ENCODE assay signal across 13 cellular contexts in the genomic region with DNA sequence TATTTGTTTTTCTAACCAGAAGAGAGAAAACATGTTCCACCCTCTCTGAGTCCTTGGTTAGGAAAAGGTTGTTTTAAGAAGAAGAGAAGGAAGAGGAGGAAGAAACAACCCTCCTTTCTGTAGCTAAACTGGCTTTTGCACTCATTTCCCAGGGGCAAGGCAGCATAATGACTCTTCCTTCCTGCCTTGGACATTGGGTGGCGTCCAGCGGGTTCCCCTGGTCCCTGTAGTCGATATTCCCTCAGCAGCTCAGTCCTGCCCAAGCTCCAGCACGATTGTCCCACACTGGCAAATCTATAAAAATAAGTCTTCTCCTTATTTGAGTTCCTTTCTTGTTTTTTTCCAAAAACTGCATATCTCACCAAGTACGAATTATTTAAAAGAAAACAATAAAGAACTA.
DNase-seq lines count a peak whose midpoint lies in the region; ATAC-seq and TF ChIP-seq lines count a peak whose summit lies in the region.
"Had no signal": no experiment of that assay in that cellular context is flagged by ENCODE, and none has a peak within 500 bp of the region (broad histone marks: within the 10 kb centered on the region; RNA-seq: fewer than 3 reads in every experiment).

No MANE protein-coding gene starts in this region.

- H3K27me3 ChIP-seq in DOHH2 (ENCODE audit: control insufficient read depth, low read length): no peaks in the 10 kb centered on the region
- no peaks in the 10 kb centered on the region for H3K27me3 ChIP-seq in adipocyte (replicated peaks; ENCODE audit: control insufficient read depth, insufficient read depth, low read length)
- no peaks in the 10 kb centered on the region for H3K27me3 ChIP-seq in left ventricle myocardium inferior (ENCODE audit: low read depth)
- no peaks in the 10 kb centered on the region for H3K27me3 ChIP-seq in smooth muscle cell (ENCODE audit: low read depth)

- TF ChIP-seq CTCF in DOHH2 (IDR thresholded peaks at IDR 0.05; ENCODE audit: low read depth, low read length, poor library complexity, severe bottlenecking): no peak
- no peak for TF ChIP-seq CTCF in left ventricle myocardium inferior (IDR thresholded peaks at IDR 0.05; ENCODE audit: borderline replicate concordance)
- TF ChIP-seq CTCF in osteocyte (IDR thresholded peaks at IDR 0.05): no peak
- no peak for TF ChIP-seq CTCF in smooth muscle cell (IDR thresholded peaks at IDR 0.05; ENCODE audit: borderline replicate concordance, insufficient read depth, poor library complexity, severe bottlenecking)
- no peak for TF ChIP-seq CTCF in natural killer cell (IDR thresholded peaks at IDR 0.05)
- TF ChIP-seq CTCF in mesothelial cell of epicardium (IDR thresholded peaks at IDR 0.05; ENCODE audit: unreplicated experiment): no peak

- H3K9ac ChIP-seq in adipocyte (ENCODE audit: low read length) (peak overlapping the region; percentile 2), smooth muscle cell (ENCODE audit: low read depth) (no peak overlapping the region)

- no peaks in the 10 kb centered on the region for H3K9me2 ChIP-seq in DOHH2 (replicated peaks; ENCODE audit: control insufficient read depth, low read length)

- H3K36me3 Mint-ChIP-seq in osteocyte (ENCODE audit: unreplicated experiment) (no peaks in the 10 kb centered on the region), natural killer cell (no peaks in the 10 kb centered on the region), mesothelial cell of epicardium (no peaks in the 10 kb centered on the region)
- H3K36me3 Mint-ChIP-seq: CD14-positive monocyte had no signal

- no peak overlapping the region for H3K4me3 ChIP-seq in DOHH2 (ENCODE audit: low read length)
- H3K4me3 ChIP-seq in adipocyte (ENCODE audit: low read length): peak overlapping the region; percentile 39
- H3K4me3 ChIP-seq in left ventricle myocardium inferior: no peak overlapping the region
- H3K4me3 ChIP-seq in smooth muscle cell: no peak overlapping the region
- H3K4me3 ChIP-seq: A549 had no signal

- peaks cover 7% of the 10 kb centered on the region; the same call in 1 of the 2 replicates for H3K9me3 ChIP-seq in DOHH2 (ENCODE audit: control insufficient read depth, insufficient read depth, low read length)
- peaks cover 4% of the 10 kb centered on the region for H3K9me3 ChIP-seq in adipocyte (ENCODE audit: control insufficient read depth, low read length)
- peaks cover 5% of the 10 kb centered on the region for H3K9me3 ChIP-seq in left ventricle myocardium inferior (replicated peaks)
- no peaks in the 10 kb centered on the region for H3K9me3 ChIP-seq in smooth muscle cell (replicated peaks; ENCODE audit: low read depth)
- H3K9me3 ChIP-seq: Caco-2 had no signal

- H3K9me3 Mint-ChIP-seq in osteocyte (ENCODE audit: unreplicated experiment) (peaks cover 21% of the 10 kb centered on the region), natural killer cell (no peaks in the 10 kb centered on the region), mesothelial cell of epicardium (peaks cover 29% of the 10 kb centered on the region)

- H3K36me3 ChIP-seq in DOHH2 (ENCODE audit: control insufficient read depth, low read length) (peaks cover 5% of the 10 kb centered on the region; the same call in 1 of the 2 replicates), adipocyte (ENCODE audit: control insufficient read depth, insufficient read depth, low read length, severe bottlenecking) (no peaks in the 10 kb centered on the region), left ventricle myocardium inferior (no peaks in the 10 kb centered on the region), smooth muscle cell (ENCODE audit: low read depth) (no peaks in the 10 kb centered on the region)

- no peak overlapping the region for H2AFZ ChIP-seq in smooth muscle cell (ENCODE audit: low read depth)

- H3K27me3 Mint-ChIP-seq in osteocyte (ENCODE audit: unreplicated experiment) (no peaks in the 10 kb centered on the region), natural killer cell (ENCODE audit: low read depth in 2 of 2) (peaks cover 3 to 12% of the 10 kb centered on the region in 2 donors), mesothelial cell of epicardium (ENCODE audit: low read depth) (peaks cover 3% of the 10 kb centered on the region)

- H3K79me2 ChIP-seq in DOHH2 (ENCODE audit: control insufficient read depth, low read length): no peaks in the 10 kb centered on the region
- H3K79me2 ChIP-seq in smooth muscle cell (ENCODE audit: low read depth): no peaks in the 10 kb centered on the region

- intact Hi-C loops in left ventricle myocardium inferior (cut with micrococcal nuclease) (no loop called here), natural killer cell (cut with micrococcal nuclease) (no loop called here)

- H3K4me1 ChIP-seq in DOHH2 (ENCODE audit: control insufficient read depth, low read length) (peaks cover 74% of the 10 kb centered on the region), adipocyte (ENCODE audit: control insufficient read depth, insufficient read depth, low read length) (peaks cover 15% of the 10 kb centered on the region), left ventricle myocardium inferior (peaks cover 9% of the 10 kb centered on the region), smooth muscle cell (ENCODE audit: low read depth) (peaks cover 15% of the 10 kb centered on the region)
- H3K4me1 ChIP-seq: A549, Caco-2 had no signal

- WGBS in smooth muscle cell (ENCODE audit: low lambda C conversion rate): 93% methylated on average over 5 of the region's 5 CpGs

- H3K4me3 Mint-ChIP-seq in osteocyte (ENCODE audit: unreplicated experiment) (no peak overlapping the region), natural killer cell (no peak overlapping the region), mesothelial cell of epicardium (no peak overlapping the region)
- H3K4me3 Mint-ChIP-seq: CD14-positive monocyte had no signal

- DNase-seq in adipocyte (ENCODE audit: low read depth) (no peak), left ventricle myocardium inferior (peak; percentile 27), osteocyte (ENCODE audit: extremely low spot score, unreplicated experiment) (peak; percentile 40), smooth muscle cell (lab: John Stamatoyannopoulos, UW; ENCODE audit: unreplicated experiment) (no peak), natural killer cell (no peak), mesothelial cell of epicardium (ENCODE audit: low spot score in 2 of 2, unreplicated experiment in 2 of 2) (no peak)
- DNase-seq in activated CD4-positive, alpha-beta T cell treated with anti-CD3 and anti-CD28 coated beads, Interleukin-2, amount 50 U/mL, for 1 hour: no peak
- DNase-seq: Caco-2, NCI-H1930, NCI-H510A had no signal

- no peak for ATAC-seq in natural killer cell
- ATAC-seq: A549 had no signal

- H3K4me1 Mint-ChIP-seq in osteocyte (ENCODE audit: unreplicated experiment): peaks cover 14% of the 10 kb centered on the region
- no peaks in the 10 kb centered on the region for H3K4me1 Mint-ChIP-seq in natural killer cell
- H3K4me1 Mint-ChIP-seq in mesothelial cell of epicardium: peaks cover under 1% of the 10 kb centered on the region

- no peaks in the 10 kb centered on the region for H4K20me1 ChIP-seq in DOHH2 (ENCODE audit: control insufficient read depth, insufficient read depth, low read depth, low read length)
- H4K20me1 ChIP-seq in smooth muscle cell (ENCODE audit: low read depth): no peaks in the 10 kb centered on the region

- H3F3A ChIP-seq in DOHH2 (ENCODE audit: control insufficient read depth, insufficient read depth): peaks cover 12% of the 10 kb centered on the region
- H3F3A ChIP-seq in smooth muscle cell (ENCODE audit: low read depth): no peaks in the 10 kb centered on the region

- H3K27ac Mint-ChIP-seq in osteocyte (ENCODE audit: unreplicated experiment): no peak overlapping the region
- H3K27ac Mint-ChIP-seq in natural killer cell: no peak overlapping the region
- no peak overlapping the region for H3K27ac Mint-ChIP-seq in mesothelial cell of epicardium
- H3K27ac Mint-ChIP-seq: CD14-positive monocyte had no signal

- no peak overlapping the region for H3K27ac ChIP-seq in DOHH2 (ENCODE audit: low read depth, low read length)
- peak overlapping the region; percentile 64 for H3K27ac ChIP-seq in left ventricle myocardium inferior (replicated peaks)
- H3K27ac ChIP-seq in smooth muscle cell (ENCODE audit: low read depth): no peak overlapping the region
- H3K27ac ChIP-seq: A549 had no signal

- H3K4me2 ChIP-seq in DOHH2 (ENCODE audit: low read length): peak overlapping the region; percentile 4; the same call in 1 of the 2 replicates
- H3K4me2 ChIP-seq in smooth muscle cell: no peak overlapping the region
- H3K4me2 ChIP-seq: A549 had no signal

Comparison
In these comparisons a context has a peak if more than half of its experiments do, and no peak if none do; other contexts are left out.
1. DNase-seq: peak in left ventricle myocardium inferior (single experiment) and osteocyte (single experiment); none in adipocyte (single experiment), smooth muscle cell (single experiment), natural killer cell (single experiment), mesothelial cell of epicardium (0 of 2) and activated CD4-positive, alpha-beta T cell treated with anti-CD3 and anti-CD28 coated beads, Interleukin-2, amount 50 U/mL, for 1 hour (single experiment).